In the genomic region with DNA sequence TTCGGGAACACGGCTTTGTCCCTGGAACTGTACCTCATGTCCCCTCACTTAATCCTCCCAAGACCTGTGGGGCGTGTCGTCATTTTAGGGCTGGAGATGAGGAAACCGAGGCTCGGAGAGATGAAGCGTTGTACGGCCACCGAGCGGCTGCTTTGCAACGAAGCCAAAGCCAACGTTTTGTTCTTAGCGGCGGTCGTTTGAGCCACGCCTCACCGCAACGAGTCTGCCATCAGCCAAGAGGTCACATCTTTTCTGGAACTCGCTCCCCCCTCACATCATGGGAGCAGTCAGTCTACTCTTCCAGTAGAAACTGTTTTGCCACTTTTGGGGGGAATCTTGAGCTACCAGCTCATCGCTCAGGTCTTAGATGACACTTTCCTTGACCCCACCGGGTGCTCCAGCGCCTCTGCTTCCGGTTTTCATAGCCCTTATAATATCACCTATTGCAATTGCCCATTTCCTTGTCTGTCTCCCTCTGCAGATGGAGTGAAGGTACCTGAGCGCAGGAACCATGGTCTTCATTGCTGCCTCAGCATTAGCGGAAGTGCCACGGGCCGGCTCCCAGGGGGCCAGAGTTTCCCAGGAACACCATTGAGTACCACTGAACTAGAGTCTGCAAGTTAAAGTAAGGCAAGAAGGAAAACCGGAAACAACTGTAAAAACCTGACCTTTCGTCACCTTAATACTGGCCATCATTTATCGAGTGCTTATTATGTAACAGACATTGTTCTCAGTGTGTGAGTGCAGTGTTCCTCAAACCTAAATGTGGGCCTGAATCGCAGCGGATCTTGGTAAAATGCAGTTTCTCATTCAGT, we compare ENCODE assay signal across 8 cellular contexts. TPM values are rescaled to one million over a fixed set of nuclear protein-coding genes. Genes with fewer than 3 reads are reported as not detected.
A peak's percentile ranks its signal among the peaks of the same experiment; 100 is the strongest.
DNase-seq lines count a peak whose midpoint lies in the region; ATAC-seq and TF ChIP-seq lines count a peak whose summit lies in the region.

No MANE protein-coding gene starts in this region.

- H3K36me3 Mint-ChIP-seq in activated naive CD8-positive, alpha-beta T cell, result no peaks in the 10 kb centered on the region

- no peaks in the 10 kb centered on the region for H3K9me3 Mint-ChIP-seq in activated naive CD8-positive, alpha-beta T cell (ENCODE audit: low read depth)

- H3K27me3 Mint-ChIP-seq in activated naive CD8-positive, alpha-beta T cell, result no peaks in the 10 kb centered on the region

- no peak for TF ChIP-seq EP300 in stomach (IDR thresholded peaks at IDR 0.05)

- intact Hi-C loops in stomach (cut with DNase I; ENCODE audit: low total_unique reads), result no loop called here

- H3K36me3 ChIP-seq in iPS-15b (ENCODE audit: control insufficient read depth, insufficient read depth, low read length) (no peaks in the 10 kb centered on the region), stomach (no peaks in the 10 kb centered on the region)

- H3K4me1 ChIP-seq in iPS-15b (ENCODE audit: control insufficient read depth, insufficient read depth, low read length), result peaks cover 3% of the 10 kb centered on the region
- peaks cover 41 to 56% (median 43%) of the 10 kb centered on the region in 4 donors for H3K4me1 ChIP-seq in stomach

- no peak for TF ChIP-seq CTCF in stomach (IDR thresholded peaks at IDR 0.05)

- ATAC-seq in HG03045 (IDR thresholded peaks at IDR 0.05; ENCODE audit: unreplicated experiment) (peak; percentile 10), GM18517 (IDR thresholded peaks at IDR 0.05; ENCODE audit: unreplicated experiment) (no peak)

- 39 to 61% (median 47%) methylated on average over 31 to 32 of the region's 32 CpGs for WGBS in stomach, 5 donors

- no peaks in the 10 kb centered on the region for H3K27me3 ChIP-seq in iPS-15b (ENCODE audit: control insufficient read depth, insufficient read depth, low read length)
- no peaks in the 10 kb centered on the region for H3K27me3 ChIP-seq in stomach

- peak overlapping the region; percentile 94 to 99 (median 97) for H3K27ac ChIP-seq in stomach

- DNase-seq in ELF-1 (ENCODE audit: low read depth, low spot score) (peak; percentile 49), stomach (peak; percentile 32), NAMALWA (ENCODE audit: low spot score) (no peak), RPMI8226 (no peak)

- H3K9ac ChIP-seq in iPS-15b (ENCODE audit: low read depth, low read length), result peak overlapping the region; percentile 24

- H3K4me1 Mint-ChIP-seq in activated naive CD8-positive, alpha-beta T cell (ENCODE audit: low read depth), result peaks cover 41% of the 10 kb centered on the region

- H3K4me3 Mint-ChIP-seq in activated naive CD8-positive, alpha-beta T cell, result peak overlapping the region; percentile 83

- no peak for TF ChIP-seq POLR2A in stomach (IDR thresholded peaks at IDR 0.05)

- H3K9me3 ChIP-seq in iPS-15b (ENCODE audit: control insufficient read depth, insufficient read depth, low read length) (no peaks in the 10 kb centered on the region), stomach (no peaks in the 10 kb centered on the region)

- H3K27ac Mint-ChIP-seq in activated naive CD8-positive, alpha-beta T cell, result peak overlapping the region; percentile 89

- H3K4me3 ChIP-seq in iPS-15b (ENCODE audit: low read depth, low read length) (peak overlapping the region; percentile 65), stomach (peak overlapping the region; percentile 52 to 73 (median 63))

RNA-seq across cellular contexts. Expression of a gene that starts 19.6 kb away (rescaled TPM):
- 10 to 100 TPM in 1 of 5 donors, 1 to 10 TPM in 1, not detected in 3; 2.2 to 26.2 TPM for total RNA-seq in stomach
- 1 to 10 TPM; 2.0 to 5.2 (median 5.0) TPM for polyA plus RNA-seq in stomach

Comparison
In these comparisons a context has a peak if more than half of its experiments do, and no peak if none do; other contexts are left out.
1. DNase-seq: peak in ELF-1 (single experiment) and stomach (single experiment); none in NAMALWA (single experiment) and RPMI8226 (single experiment).